In the genomic region with DNA sequence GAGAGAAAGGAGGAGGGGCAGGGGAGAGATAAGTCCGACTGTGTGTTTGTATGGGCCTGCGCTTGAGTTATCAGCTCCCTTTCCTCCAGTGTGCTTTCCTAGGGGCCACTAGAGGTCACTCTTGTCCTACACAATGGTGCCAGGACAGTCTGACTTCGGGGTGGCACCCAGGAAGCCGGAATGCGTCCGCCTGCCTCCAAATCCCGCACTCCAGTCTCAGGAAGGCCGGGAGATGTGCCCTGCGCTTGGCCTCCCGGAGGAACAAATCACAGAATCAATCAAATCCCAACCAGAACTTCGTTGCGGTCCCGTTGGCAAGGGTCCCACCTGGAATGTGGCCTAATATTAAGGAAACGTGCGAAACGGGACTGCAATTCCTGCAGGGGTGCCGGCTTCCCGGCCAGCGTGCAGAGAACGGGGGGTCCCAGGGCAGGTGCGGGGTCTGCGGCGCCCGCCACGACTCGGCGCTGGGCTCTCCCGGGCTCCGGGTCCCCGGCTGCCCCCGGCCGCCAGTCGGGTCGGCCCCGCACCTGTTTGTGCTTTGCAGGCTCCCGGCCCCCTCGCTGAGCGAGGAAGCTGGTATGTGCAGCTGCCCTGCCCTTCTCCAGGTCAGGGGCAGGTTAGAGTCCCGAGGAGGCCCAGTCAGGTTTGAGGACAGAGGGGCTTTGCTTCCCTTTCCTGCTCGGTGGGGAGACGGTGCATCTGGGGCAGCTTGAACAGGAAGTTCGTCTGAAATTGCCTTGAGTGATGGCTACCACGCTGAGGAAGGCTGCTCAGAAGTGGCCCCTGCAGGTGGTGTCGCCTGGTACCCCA, we compare ENCODE assay signal across 8 cellular contexts. TPM values are rescaled to one million over a fixed set of nuclear protein-coding genes. Genes with fewer than 3 reads are reported as not detected.
DNase-seq lines count a peak whose midpoint lies in the region; ATAC-seq, FAIRE-seq and TF ChIP-seq lines count a peak whose summit lies in the region.

No MANE protein-coding gene starts in this region.

- ATAC-seq in GM18520 (IDR thresholded peaks at IDR 0.05; ENCODE audit: unreplicated experiment) (peak; percentile 86), HG03060 (IDR thresholded peaks at IDR 0.05; ENCODE audit: low read depth, unreplicated experiment) (peak; percentile 91), WTC11 (peak; percentile 92)

- peak; percentile 84 for FAIRE-seq in keratinocyte (lab: Jason Lieb, UNC)

- TF ChIP-seq CTCF in AG04450 (IDR thresholded peaks at IDR 0.05; ENCODE audit: low read depth, low read length) = peak; percentile 85
- peak; percentile 65 for TF ChIP-seq CTCF in WTC11 (IDR thresholded peaks at IDR 0.05)
- TF ChIP-seq CTCF in keratinocyte (optimal IDR thresholded peaks at IDR 0.05 in 1 of 3, IDR thresholded peaks at IDR 0.05 in 1 of 3, conservative IDR thresholded peaks at IDR 0.05 in 1 of 3; ENCODE audit: extremely low read depth in 1 of 3, insufficient read depth in 2 of 3, low read length in 3 of 3) = peak; percentile 84 to 92 (median 86)

- H3K4me3 ChIP-seq in AG04450 (ENCODE audit: low read depth, low read length) = peak overlapping the region; percentile 53
- peak overlapping the region; percentile 31 to 61 (median 59) for H3K4me3 ChIP-seq in keratinocyte (ENCODE audit: control insufficient read depth in 2 of 3, extremely low read depth in 1 of 3, insufficient read depth in 2 of 3, low read depth in 1 of 3, low read length in 3 of 3)

- H3K27ac Mint-ChIP-seq in WTC11 = no peak overlapping the region

- peaks cover 42% of the 10 kb centered on the region for H3K4me1 Mint-ChIP-seq in WTC11

- no peaks in the 10 kb centered on the region for H3K4me1 ChIP-seq in keratinocyte (ENCODE audit: control insufficient read depth, extremely low read depth, insufficient read depth, low read length)

- no peaks in the 10 kb centered on the region for H4K20me1 ChIP-seq in keratinocyte (ENCODE audit: control insufficient read depth, extremely low read depth, insufficient read depth, low read length)

- H3K9me3 Mint-ChIP-seq in WTC11 = no peaks in the 10 kb centered on the region

- H3K4me3 Mint-ChIP-seq in WTC11 = peak overlapping the region; percentile 76

- peak; percentile 63 for DNase-seq in AG04450 (ENCODE audit: low read depth, low spot score)
- peak; percentile 58 for DNase-seq in NCI-H2171 treated with DMSO at 0.1 percent for 48 hours (lab: John Stamatoyannopoulos, UW)
- peak; percentile 68 for DNase-seq in WTC11 (ENCODE audit: low spot score)
- peak; percentile 83 for DNase-seq in cerebellum (ENCODE audit: low spot score)
- no peak for DNase-seq in keratinocyte (ENCODE audit: low read depth, low spot score)
- peak; percentile 48 for DNase-seq in stimulated activated CD4-positive, alpha-beta T cell treated with anti-CD3 and anti-CD28 coated beads, Interleukin-12 subunit alpha, Interleukin-12 subunit beta, amount 100 ng/mL, for 4 hours

- peak overlapping the region; percentile 91 for H3K4me2 ChIP-seq in keratinocyte (ENCODE audit: control insufficient read depth, extremely low read depth, insufficient read depth, low read depth, low read length)

- CTCF ChIA-PET in AG04450 (lab: Charles Lee) = interaction anchor here (0.5 to 4.6 kb wide), 57 partner anchors 8 to 1092 kb away, joined by 3 to 62 read pairs (median 5); partner anchors contain the start of genes HPS1 and R3HCC1L
- CTCF ChIA-PET in WTC11 (lab: Charles Lee) = interaction anchor here (0.5 to 3.4 kb wide), 66 partner anchors 8 to 854 kb away, joined by 3 to 37 read pairs (median 4); partner anchors contain the start of genes HPS1 and HPSE2

- H2AFZ ChIP-seq in keratinocyte (ENCODE audit: control insufficient read depth, low read length) = peak overlapping the region; percentile 91

- dilution Hi-C loops in keratinocyte (cut with MboI; ENCODE audit: extremely low pct_ligation_motif_present, low sequenced_read_pairs) = no loop called here

- H3K9me3 ChIP-seq in AG04450 (ENCODE audit: control insufficient read depth, insufficient read depth, low read length) (no peaks in the 10 kb centered on the region), keratinocyte (ENCODE audit: control insufficient read depth, low read depth, low read length) (no peaks in the 10 kb centered on the region)

- H3K27me3 Mint-ChIP-seq in WTC11 (ENCODE audit: low read depth) = peaks cover 28% of the 10 kb centered on the region

- POLR2A ChIA-PET in AG04450 (lab: Yijun Ruan, JAX) (no interaction called here), WTC11 (lab: Charles Lee) (no interaction called here)

- peak overlapping the region; percentile 42 for H3K9ac ChIP-seq in keratinocyte (ENCODE audit: control insufficient read depth, extremely low read depth, insufficient read depth, low read length)

- no peaks in the 10 kb centered on the region for H3K79me2 ChIP-seq in keratinocyte (ENCODE audit: control insufficient read depth, insufficient read depth, low read length)

- no peaks in the 10 kb centered on the region for H3K36me3 Mint-ChIP-seq in WTC11

- H3K27ac ChIP-seq in AG04450 (ENCODE audit: low read depth, low read length) = no peak overlapping the region
- H3K27ac ChIP-seq in keratinocyte (ENCODE audit: control insufficient read depth, insufficient read depth, low read length) = no peak overlapping the region

- H3K27me3 ChIP-seq in AG04450 (ENCODE audit: control insufficient read depth, insufficient read depth, low read length) (peaks cover 13% of the 10 kb centered on the region), keratinocyte (ENCODE audit: control insufficient read depth, extremely low read depth, insufficient read depth, low read length) (no peaks in the 10 kb centered on the region)

- no peaks in the 10 kb centered on the region for H3K9me1 ChIP-seq in keratinocyte (ENCODE audit: control insufficient read depth, extremely low read depth, insufficient read depth, low read length)

- H3K36me3 ChIP-seq in keratinocyte (ENCODE audit: control insufficient read depth in 2 of 2, extremely low read depth in 1 of 2, insufficient read depth in 2 of 2, low read length in 2 of 2) = no peaks in the 10 kb centered on the region

TF ChIP-seq in WTC11, 78 proteins besides CTCF, POLR2A, EP300 and RAD21 (continues in another document):
- TF ChIP-seq SP1 (CRISPR knock-in tag; conservative IDR thresholded peaks at IDR 0.05) (no peak), TEAD1 (CRISPR knock-in tag; IDR thresholded peaks at IDR 0.05) (0 out of 2 replicates have a peak, but pooled peaks have one; percentile 19), ZNF423 (CRISPR knock-in tag; IDR thresholded peaks at IDR 0.05) (0 out of 2 replicates have a peak, but pooled peaks have one; percentile 41), CREB1 (CRISPR knock-in tag; IDR thresholded peaks at IDR 0.05) (no peak), ELF4 (CRISPR knock-in tag; IDR thresholded peaks at IDR 0.05; ENCODE audit: low read depth) (no peak), SMAD4 (CRISPR knock-in tag; IDR thresholded peaks at IDR 0.05) (no peak), KAT7 (CRISPR knock-in tag; IDR thresholded peaks at IDR 0.05; ENCODE audit: borderline replicate concordance) (no peak), MXD4 (CRISPR knock-in tag; IDR thresholded peaks at IDR 0.05; ENCODE audit: borderline replicate concordance) (no peak), NR1H2 (CRISPR knock-in tag; IDR thresholded peaks at IDR 0.05) (no peak), ETV6 (CRISPR knock-in tag; IDR thresholded peaks at IDR 0.05) (no peak)
- TF ChIP-seq, protein P1, sequence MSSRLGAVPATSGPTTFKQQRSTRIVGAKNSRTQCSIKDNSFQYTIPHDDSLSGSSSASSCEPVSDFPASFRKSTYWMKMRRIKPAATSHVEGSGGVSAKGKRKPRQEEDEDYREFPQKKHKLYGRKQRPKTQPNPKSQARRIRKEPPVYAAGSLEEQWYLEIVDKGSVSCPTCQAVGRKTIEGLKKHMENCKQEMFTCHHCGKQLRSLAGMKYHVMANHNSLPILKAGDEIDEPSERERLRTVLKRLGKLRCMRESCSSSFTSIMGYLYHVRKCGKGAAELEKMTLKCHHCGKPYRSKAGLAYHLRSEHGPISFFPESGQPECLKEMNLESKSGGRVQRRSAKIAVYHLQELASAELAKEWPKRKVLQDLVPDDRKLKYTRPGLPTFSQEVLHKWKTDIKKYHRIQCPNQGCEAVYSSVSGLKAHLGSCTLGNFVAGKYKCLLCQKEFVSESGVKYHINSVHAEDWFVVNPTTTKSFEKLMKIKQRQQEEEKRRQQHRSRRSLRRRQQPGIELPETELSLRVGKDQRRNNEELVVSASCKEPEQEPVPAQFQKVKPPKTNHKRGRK (CRISPR knock-in tag; IDR thresholded peaks at IDR 0.05; ENCODE audit: borderline replicate concordance) = no peak

RNA-seq across cellular contexts. Expression of gene HPS1, which starts 21.0 kb away (rescaled TPM):
- polyA plus RNA-seq in AG04450 (2011; rRNA removed) (56.7 and 66.2 TPM in 2 replicates), keratinocyte (39.4 to 54.6 TPM (median 43.2 TPM) in 3 replicates)
- polyA minus RNA-seq in AG04450 (2011; rRNA and poly(A)+ RNA removed) = 53.0 and 58.1 TPM in 2 replicates
- total RNA-seq in WTC11 (2021) (43.4 to 49.3 TPM (median 47.4 TPM) in 3 replicates), cerebellum (12.6 TPM)
- 17.5 TPM for polyA plus RNA-seq in keratinocyte (2011; ENCODE audit: low read depth)
- 48.0 and 65.8 TPM in 2 replicates for polyA plus RNA-seq in keratinocyte (2011; cell fraction: cytosol; rRNA removed)
- polyA plus RNA-seq in keratinocyte (2011; cell fraction: nucleus; rRNA removed) = 70.4 and 96.8 TPM in 2 replicates
- polyA plus RNA-seq in keratinocyte (2012; ENCODE audit: low replicate concordance) = 40.7 and 47.7 TPM in 2 replicates
- polyA minus RNA-seq in keratinocyte = 38.8 to 68.4 TPM (median 42.7 TPM) in 3 replicates
- 61.0 TPM for polyA minus RNA-seq in keratinocyte (2011; cell fraction: cytosol; rRNA and poly(A)+ RNA removed)
- 39.3 and 41.8 TPM in 2 replicates for polyA minus RNA-seq in keratinocyte (2011; cell fraction: nucleus; rRNA and poly(A)+ RNA removed)

RNA-seq across cellular contexts. Expression of gene PYROXD2, which starts 52.7 kb away (rescaled TPM):
- polyA plus RNA-seq in AG04450 (2011; rRNA removed) (20.3 and 25.6 TPM in 2 replicates), keratinocyte (4.0 to 6.9 TPM (median 4.4 TPM) in 3 replicates)
- 18.5 and 25.2 TPM in 2 replicates for polyA minus RNA-seq in AG04450 (2011; rRNA and poly(A)+ RNA removed)
- total RNA-seq in WTC11 (2021) (7.0 to 8.6 TPM (median 8.1 TPM) in 3 replicates), cerebellum (5.3 TPM)
- polyA plus RNA-seq in keratinocyte (2011; ENCODE audit: low read depth) = 2.8 TPM
- 1.7 and 3.1 TPM in 2 replicates for polyA plus RNA-seq in keratinocyte (2011; cell fraction: cytosol; rRNA removed)
- polyA plus RNA-seq in keratinocyte (2011; cell fraction: nucleus; rRNA removed) = 14.8 and 20.2 TPM in 2 replicates
- polyA plus RNA-seq in keratinocyte (2012; ENCODE audit: low replicate concordance) = 2.0 and 3.6 TPM in 2 replicates
- polyA minus RNA-seq in keratinocyte = 3.2 to 4.8 TPM (median 4.3 TPM) in 3 replicates
- polyA minus RNA-seq in keratinocyte (2011; cell fraction: cytosol; rRNA and poly(A)+ RNA removed) = 3.6 TPM
- polyA minus RNA-seq in keratinocyte (2011; cell fraction: nucleus; rRNA and poly(A)+ RNA removed) = 2.7 and 4.5 TPM in 2 replicates
